23 cellular contexts compared by ENCODE assay signal in genomic region chr11:10631761-10632160, GRCh38.
"Had no signal": no experiment of that assay in that cellular context is flagged by ENCODE, and none has a peak within 500 bp of the region (broad histone marks: within the 10 kb centered on the region; RNA-seq: fewer than 3 reads in every experiment).

No MANE protein-coding gene starts in this region.

- H3K36me3 ChIP-seq: cardiac muscle cell, WERI-Rb-1 had no signal

- ATAC-seq: body of pancreas; right cardiac atrium; stimulated activated naive CD8-positive, alpha-beta T cell treated with anti-CD3 and anti-CD28 coated beads, Interleukin-15, amount 100 ng/mL, for 72 hours had no signal

- FAIRE-seq: TTC549 had no signal

- H3K4me3 Mint-ChIP-seq: activated naive CD4-positive, alpha-beta T cell treated with anti-CD3 and anti-CD28 coated beads, Interleukin-2, amount 10 ng/mL, durations not matched to agents 7 days and 5 days; dendritic cell treated with granulocyte-macrophage colony-stimulating factor and Interleukin-4, amounts not matched to agents 40 ng/mL and 50 ng/mL, for 4 days; nephron; stimulated activated naive CD8-positive, alpha-beta T cell treated with anti-CD3 and anti-CD28 coated beads, Interleukin-15, amount 100 ng/mL, for 72 hours; T-helper 2 cell treated with Interferon-gamma antibody and Interleukin-4, amounts not matched to agents 5 μg/mL and 100 μg/mL, for 36 hours had no signal

- H3K9me3 Mint-ChIP-seq: activated naive CD4-positive, alpha-beta T cell treated with anti-CD3 and anti-CD28 coated beads, Interleukin-2, amount 10 ng/mL, durations not matched to agents 7 days and 5 days; dendritic cell treated with granulocyte-macrophage colony-stimulating factor and Interleukin-4, amounts not matched to agents 40 ng/mL and 50 ng/mL, for 4 days; nephron; stimulated activated naive CD8-positive, alpha-beta T cell treated with anti-CD3 and anti-CD28 coated beads, Interleukin-15, amount 100 ng/mL, for 72 hours; T-helper 2 cell treated with Interferon-gamma antibody and Interleukin-4, amounts not matched to agents 5 μg/mL and 100 μg/mL, for 36 hours had no signal

- H3K4me3 ChIP-seq: body of pancreas, cardiac muscle cell, transverse colon had no signal

- H3K4me1 ChIP-seq: body of pancreas, parathyroid adenoma, transverse colon had no signal

- H3K27ac Mint-ChIP-seq: activated naive CD4-positive, alpha-beta T cell treated with anti-CD3 and anti-CD28 coated beads, Interleukin-2, amount 10 ng/mL, durations not matched to agents 7 days and 5 days; dendritic cell treated with granulocyte-macrophage colony-stimulating factor and Interleukin-4, amounts not matched to agents 40 ng/mL and 50 ng/mL, for 4 days; T-helper 2 cell treated with Interferon-gamma antibody and Interleukin-4, amounts not matched to agents 5 μg/mL and 100 μg/mL, for 36 hours had no signal

- H3K27me3 ChIP-seq: body of pancreas, cardiac muscle cell, transverse colon had no signal

- H3K36me3 Mint-ChIP-seq: activated naive CD4-positive, alpha-beta T cell treated with anti-CD3 and anti-CD28 coated beads, Interleukin-2, amount 10 ng/mL, durations not matched to agents 7 days and 5 days had no signal

- DNase-seq: activated effector memory CD4-positive, alpha-beta T cell treated with anti-CD3 and anti-CD28 coated beads, Interleukin-2, amount 50 U/mL, for 16 hours; activated T-cell treated with anti-CD3 and anti-CD28 coated beads for 4 hours; amygdala; body of pancreas; effector CD4-positive, alpha-beta T cell; erythroblast; foreskin melanocyte; glutamatergic neuron; hippocampal formation; right cardiac atrium; SK-N-SH; stimulated activated CD4-positive, alpha-beta T cell treated with anti-CD3 and anti-CD28 coated beads, Interleukin-12 subunit alpha, Interleukin-12 subunit beta, amount 100 ng/mL, for 4 hours; stimulated activated CD4-positive, alpha-beta T cell treated with anti-CD3 and anti-CD28 coated beads, Interleukin-4, amount 100 ng/mL, for 4 hours; stimulated activated naive CD8-positive, alpha-beta T cell treated with anti-CD3 and anti-CD28 coated beads, Interleukin-15, amount 100 ng/mL, for 72 hours; transverse colon; WERI-Rb-1 had no signal

- H3K9me3 ChIP-seq: body of pancreas, SK-N-SH, transverse colon had no signal

- H3K27ac ChIP-seq: body of pancreas, cardiac muscle cell, parathyroid adenoma, transverse colon, WERI-Rb-1 had no signal
